In genomic region chr5:140595538-140595937, GRCh38 we compare ENCODE assay signal across 9 cellular contexts. TPM values are rescaled to one million over a fixed set of nuclear protein-coding genes. Genes with fewer than 3 reads are reported as not detected.
DNase-seq lines count a peak whose midpoint lies in the region; ATAC-seq and TF ChIP-seq lines count a peak whose summit lies in the region.
"Had no signal": no experiment of that assay in that cellular context is flagged by ENCODE, and none has a peak within 500 bp of the region (broad histone marks: within the 10 kb centered on the region; RNA-seq: fewer than 3 reads in every experiment).

No MANE protein-coding gene starts in this region.

- H3K9me3 ChIP-seq in heart right ventricle (no peaks in the 10 kb centered on the region), transverse colon (no peaks in the 10 kb centered on the region)
- H3K9me3 ChIP-seq: SJCRH30 had no signal

- 42 to 46% methylated on average over 3 of the region's 3 CpGs for WGBS in heart right ventricle, 2 donors
- 30 to 41% methylated on average over 1 to 3 of the region's 3 CpGs for WGBS in transverse colon (ENCODE audit: low coverage in 1 of 2), 2 donors

- TF ChIP-seq CTCF in heart right ventricle (IDR thresholded peaks at IDR 0.05) (no peak), transverse colon (IDR thresholded peaks at IDR 0.05) (no peak)

- ATAC-seq in heart right ventricle (peak; percentile 61 to 82 (median 77)), HG03175 (IDR thresholded peaks at IDR 0.05; ENCODE audit: unreplicated experiment) (no peak)

- H3K4me1 ChIP-seq in heart right ventricle: peaks cover 0 to 40% (median 16%) of the 10 kb centered on the region in 9 donors
- peaks cover 0 to 16% (median 0%) of the 10 kb centered on the region in 4 donors for H3K4me1 ChIP-seq in transverse colon
- H3K4me1 ChIP-seq: SJCRH30 had no signal

- in situ Hi-C loops in transverse colon (cut with MboI; ENCODE audit: low pct_ligation_motif_present in 1 of 4, low pct_unique_long_range_greater_than_20kb in 1 of 4, low sequenced_read_pairs in 3 of 4): no loop called here

- DNase-seq in NCI-H510A treated with DMSO at 0.1 percent for 48 hours (lab: John Stamatoyannopoulos, UW) (peak; percentile 1), NCI-H510A (lab: John Stamatoyannopoulos, UW) (no peak), heart right ventricle (peak in 1 of 2 donors; percentile 62), transverse colon (peak; percentile 53), kidney glomerular epithelial cell (lab: John Stamatoyannopoulos, UW) (no peak)
- DNase-seq: activated T-cell treated with anti-CD3 and anti-CD28 coated beads for 4 hours; effector CD8-positive, alpha-beta T cell had no signal

- H3K27ac ChIP-seq in heart right ventricle (peak overlapping the region in 7 of 10 donors; percentile 19 to 85 (median 54)), transverse colon (peak overlapping the region in 3 of 4 donors; percentile 5 to 18 (median 16))
- H3K27ac ChIP-seq: SJCRH30 had no signal

- no peak for TF ChIP-seq EP300 in transverse colon (IDR thresholded peaks at IDR 0.05; ENCODE audit: low read depth)

- intact Hi-C loops in heart right ventricle (cut with DNase I): no loop called here
- intact Hi-C loops in transverse colon (cut with DNase I; ENCODE audit: low total_unique reads): no loop called here

- peak overlapping the region in 1 of 10 donors; percentile 13 for H3K4me3 ChIP-seq in heart right ventricle
- no peak overlapping the region for H3K4me3 ChIP-seq in transverse colon
- H3K4me3 ChIP-seq: SJCRH30 had no signal

- H3K36me3 ChIP-seq in heart right ventricle: no peaks in the 10 kb centered on the region
- H3K36me3 ChIP-seq in transverse colon: no peaks in the 10 kb centered on the region
- H3K36me3 ChIP-seq: SJCRH30 had no signal

- TF ChIP-seq POLR2A in transverse colon (IDR thresholded peaks at IDR 0.05): no peak

- H3K27me3 ChIP-seq in heart right ventricle: no peaks in the 10 kb centered on the region
- H3K27me3 ChIP-seq in transverse colon: no peaks in the 10 kb centered on the region
- H3K27me3 ChIP-seq: SJCRH30 had no signal

RNA-seq across cellular contexts. Expression of gene SLC35A4, which starts 30.9 kb away (rescaled TPM):
- total RNA-seq in heart right ventricle: 100 to 1,000 TPM in 1 of 10 donors, 10 to 100 TPM in 9; 69.7 to 105 (median 80.6) TPM
- 10 to 100 TPM; 33.9 to 58.0 TPM for polyA plus RNA-seq in heart right ventricle
- 10 to 100 TPM; 39.4 to 75.5 (median 52.6) TPM for total RNA-seq in transverse colon

RNA-seq across cellular contexts. Expression of gene APBB3, which starts 31.1 kb away (rescaled TPM):
- 10 to 100 TPM in 9 of 10 donors, 1 to 10 TPM in 1; 8.0 to 18.7 (median 13.3) TPM for total RNA-seq in heart right ventricle
- polyA plus RNA-seq in heart right ventricle: 10 to 100 TPM in 1 of 2 donors, 1 to 10 TPM in 1; 6.9 to 31.3 TPM
- total RNA-seq in transverse colon: 10 to 100 TPM; 20.1 to 42.5 (median 37.4) TPM

RNA-seq across cellular contexts. Expression of gene CD14, which starts 37.4 kb away (rescaled TPM):
- total RNA-seq in heart right ventricle (100 to 1,000 TPM in 1 of 10 donors, 10 to 100 TPM in 9; 10.8 to 137 (median 20.3) TPM), transverse colon (10 to 100 TPM in 3 of 4 donors, 1 to 10 TPM in 1; 3.6 to 92.4 (median 45.6) TPM)
- 10 to 100 TPM; 14.0 to 30.1 TPM for polyA plus RNA-seq in heart right ventricle

RNA-seq across cellular contexts. Expression of gene SRA1, which starts 38.3 kb away (rescaled TPM):
- total RNA-seq in heart right ventricle (10 to 100 TPM; 22.7 to 42.2 (median 32.5) TPM), transverse colon (10 to 100 TPM; 19.9 to 36.3 (median 26.5) TPM)
- polyA plus RNA-seq in heart right ventricle: 10 to 100 TPM; 29.8 to 35.8 TPM

RNA-seq across cellular contexts. Expression of gene TMCO6, which starts 43.7 kb away (rescaled TPM):
- 1 to 10 TPM; 1.6 to 5.2 (median 3.2) TPM for total RNA-seq in heart right ventricle
- polyA plus RNA-seq in heart right ventricle: 1 to 10 TPM; 6.2 to 7.9 TPM
- total RNA-seq in transverse colon: 10 to 100 TPM in 3 of 4 donors, under 1 TPM in 1; 0.75 to 99.2 (median 40.2) TPM

Comparison
In these comparisons a context has a peak if more than half of its experiments do, and no peak if none do; other contexts are left out.
1. DNase-seq: peak in NCI-H510A treated with DMSO at 0.1 percent for 48 hours (single experiment) and transverse colon (single experiment); none in NCI-H510A (single experiment) and kidney glomerular epithelial cell (single experiment).